ENCODE assay signal across 9 cellular contexts in genomic region chr2:61910603-61911002, GRCh38. TPM values are rescaled to one million over a fixed set of nuclear protein-coding genes. Genes with fewer than 3 reads are reported as not detected.
DNase-seq lines count a peak whose midpoint lies in the region; ATAC-seq, FAIRE-seq and TF ChIP-seq lines count a peak whose summit lies in the region.
"Had no signal": no experiment of that assay in that cellular context is flagged by ENCODE, and none has a peak within 500 bp of the region (broad histone marks: within the 10 kb centered on the region; RNA-seq: fewer than 3 reads in every experiment).

No MANE protein-coding gene starts in this region.

- intact Hi-C loops in colonic mucosa (cut with DNase I): loop anchor here (10.0 kb wide), 1 partner anchor 84 kb away; no protein-coding TSS in a partner anchor
- intact Hi-C loops in pancreas (cut with DNase I): no loop called here

- no peak overlapping the region for H3K9ac ChIP-seq in colonic mucosa (ENCODE audit: low read depth in 2 of 2, low read length in 2 of 2)

- no peaks in the 10 kb centered on the region for H3K36me3 ChIP-seq in colonic mucosa
- H3K36me3 ChIP-seq in pancreas: no peaks in the 10 kb centered on the region
- H3K36me3 ChIP-seq: suprapubic skin had no signal

- 41 to 54% methylated on average over 9 of the region's 9 CpGs for WGBS in pancreas, 2 donors

- TF ChIP-seq CTCF in colonic mucosa (IDR thresholded peaks at IDR 0.05): peak; percentile 15
- peak in 1 of 4 donors; percentile 12 for TF ChIP-seq CTCF in pancreas (IDR thresholded peaks at IDR 0.05)

- no peak for FAIRE-seq in pancreas (lab: Jason Lieb, UNC)

- ATAC-seq in pancreas (peak in 3 of 4 donors; percentile 26 to 45 (median 36)), GM19467 (IDR thresholded peaks at IDR 0.05; ENCODE audit: unreplicated experiment) (no peak), HG02870 (IDR thresholded peaks at IDR 0.05; ENCODE audit: unreplicated experiment) (no peak)

- H3K9me3 ChIP-seq in colonic mucosa (no peaks in the 10 kb centered on the region), pancreas (no peaks in the 10 kb centered on the region)
- H3K9me3 ChIP-seq: suprapubic skin had no signal

- no peaks in the 10 kb centered on the region for H3K27me3 ChIP-seq in colonic mucosa
- no peaks in the 10 kb centered on the region for H3K27me3 ChIP-seq in pancreas
- H3K27me3 ChIP-seq: suprapubic skin had no signal

- H3K4me3 ChIP-seq in colonic mucosa (no peak overlapping the region), pancreas (no peak overlapping the region)
- H3K4me3 ChIP-seq: suprapubic skin had no signal

- no peak overlapping the region for H3K27ac ChIP-seq in colonic mucosa
- H3K27ac ChIP-seq in pancreas: no peak overlapping the region
- H3K27ac ChIP-seq: suprapubic skin had no signal

- H3K4me1 ChIP-seq in colonic mucosa (no peaks in the 10 kb centered on the region), pancreas (peaks cover 0 to 13% (median 7%) of the 10 kb centered on the region in 3 donors)

- DNase-seq in NCI-H2029 (lab: John Stamatoyannopoulos, UW) (peak; percentile 4), NCI-H2029 treated with DMSO at 0.1 percent for 48 hours (lab: John Stamatoyannopoulos, UW) (no peak), M059J (ENCODE audit: low read depth) (peak; percentile 6), colonic mucosa (no peak), pancreas (no peak), CD1c-positive myeloid dendritic cell (ENCODE audit: extremely low spot score) (no peak)

RNA-seq across cellular contexts. Expression of gene COMMD1, which starts 5.1 kb away (rescaled TPM):
- 47.7 and 75.7 TPM in 2 replicates for total RNA-seq in M059J (2014; rRNA removed; shearing (Covaris generic))
- total RNA-seq in colonic mucosa (10 to 100 TPM; 22.2 to 24.4 TPM), pancreas (10 to 100 TPM in 5 of 6 donors, 1 to 10 TPM in 1; 9.3 to 21.1 (median 14.3) TPM)
- 10 to 100 TPM; 17.4 to 27.0 TPM for polyA plus RNA-seq in pancreas

RNA-seq across cellular contexts. Expression of gene CCT4, which starts 22.1 kb away (rescaled TPM):
- total RNA-seq in M059J (2014; rRNA removed; shearing (Covaris generic)): 194 and 248 TPM in 2 replicates
- 100 to 1,000 TPM in 1 of 2 donors, 10 to 100 TPM in 1; 80.1 to 187 TPM for total RNA-seq in colonic mucosa
- total RNA-seq in pancreas: 100 to 1,000 TPM in 1 of 6 donors, 10 to 100 TPM in 5; 60.0 to 101 (median 77.1) TPM
- polyA plus RNA-seq in pancreas: 10 to 100 TPM; 24.6 to 44.8 TPM

RNA-seq across cellular contexts. Expression of gene FAM161A, which starts 56.7 kb away (rescaled TPM):
- total RNA-seq in M059J (2014; rRNA removed; shearing (Covaris generic)): 1.7 and 2.0 TPM in 2 replicates
- total RNA-seq in colonic mucosa (1 to 10 TPM in 1 of 2 donors, under 1 TPM in 1; 0.80 to 2.5 TPM), pancreas (1 to 10 TPM; 1.3 to 4.6 (median 2.5) TPM)
- polyA plus RNA-seq in pancreas: 1 to 10 TPM; 1.9 to 5.0 TPM

Comparison
In these comparisons a context has a peak if more than half of its experiments do, and no peak if none do; other contexts are left out.
1. DNase-seq: peak in NCI-H2029 (single experiment) and M059J (single experiment); none in NCI-H2029 treated with DMSO at 0.1 percent for 48 hours (single experiment), colonic mucosa (single experiment), pancreas (0 of 6) and CD1c-positive myeloid dendritic cell (single experiment).
2. ATAC-seq: peak in pancreas (3 of 4); none in GM19467 (single experiment) and HG02870 (single experiment).